ENCODE assay signal across 9 cellular contexts in the genomic region with DNA sequence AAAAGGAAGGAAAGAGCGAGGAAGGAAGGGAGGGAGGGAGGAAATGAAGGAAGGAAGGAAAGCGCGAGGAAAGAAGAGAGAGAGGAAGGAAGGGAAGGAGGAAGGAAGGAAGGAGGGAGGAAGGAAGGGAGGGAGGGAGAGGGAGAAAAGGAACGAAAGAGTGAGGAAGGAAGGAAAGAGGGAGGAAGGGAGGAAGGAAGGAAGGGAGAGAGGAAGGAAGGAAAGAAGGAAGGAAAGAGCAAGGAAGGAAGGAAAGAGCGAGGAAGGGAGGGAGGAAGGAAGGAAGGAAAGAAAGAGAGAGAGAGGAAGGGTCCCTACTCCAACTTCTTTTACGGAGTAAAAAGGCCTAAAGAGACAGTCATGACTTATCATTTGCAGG. TPM values are rescaled to one million over a fixed set of nuclear protein-coding genes. Genes with fewer than 3 reads are reported as not detected.
DNase-seq lines count a peak whose midpoint lies in the region; ATAC-seq and TF ChIP-seq lines count a peak whose summit lies in the region.
"Had no signal": no experiment of that assay in that cellular context is flagged by ENCODE, and none has a peak within 500 bp of the region (broad histone marks: within the 10 kb centered on the region; RNA-seq: fewer than 3 reads in every experiment).

No MANE protein-coding gene starts in this region.

- peaks cover 10 to 32% (median 19%) of the 10 kb centered on the region in 3 donors for H3K27me3 Mint-ChIP-seq in CD14-positive monocyte (ENCODE audit: low read depth in 3 of 3)

- POLR2A ChIA-PET in HEK293T (lab: Yijun Ruan, JAX): interaction anchor here (1.0 to 2.6 kb wide), 3 partner anchors 14 to 27 kb away, joined by 3 to 14 read pairs (median 4); a partner anchor contains a TSS

- peak overlapping the region; percentile 94 to 96 for H3K4me3 Mint-ChIP-seq in CD14-positive monocyte

- H3K9me3 Mint-ChIP-seq in CD14-positive monocyte: peaks cover 16 to 33% (median 22%) of the 10 kb centered on the region in 7 donors

- H3K36me3 ChIP-seq in Peyer's patch (no peaks in the 10 kb centered on the region), esophagus (ENCODE audit: control insufficient read depth in 2 of 2, insufficient read depth in 2 of 2, low read length in 1 of 2) (no peaks in the 10 kb centered on the region), osteoblast (ENCODE audit: insufficient read depth, low read length) (no peaks in the 10 kb centered on the region)

- WGBS in esophagus, 2 donors: 72 to 79% methylated on average over 6 of the region's 6 CpGs

- H3K4me1 Mint-ChIP-seq in CD14-positive monocyte: peaks cover 26% of the 10 kb centered on the region

- H3K9me3 ChIP-seq in Peyer's patch (no peaks in the 10 kb centered on the region), esophagus (ENCODE audit: control insufficient read depth in 2 of 2, insufficient read depth in 1 of 2, low read depth in 1 of 2, low read length in 1 of 2) (no peaks in the 10 kb centered on the region), osteoblast (ENCODE audit: low read depth, low read length) (no peaks in the 10 kb centered on the region)

- peak overlapping the region in 2 of 7 donors; percentile 24 to 65 for H3K27ac Mint-ChIP-seq in CD14-positive monocyte

- H3K36me3 Mint-ChIP-seq in CD14-positive monocyte: peaks cover 6 to 9% of the 10 kb centered on the region in 2 donors

- H3K4me3 ChIP-seq in Peyer's patch: peak overlapping the region in 2 of 4 donors; percentile 62 to 64
- peak overlapping the region in 1 of 2 donors; percentile 57 for H3K4me3 ChIP-seq in esophagus (ENCODE audit: low read depth in 1 of 2, low read length in 2 of 2)
- peak overlapping the region; percentile 80 for H3K4me3 ChIP-seq in osteoblast (ENCODE audit: insufficient read depth, low read length)

- H4K20me1 ChIP-seq in osteoblast (ENCODE audit: insufficient read depth, low read length): no peaks in the 10 kb centered on the region

- H2AFZ ChIP-seq in osteoblast (ENCODE audit: low read length): peak overlapping the region; percentile 96

- intact Hi-C loops in CD14-positive monocyte (cut with micrococcal nuclease): no loop called here

- H3K27ac ChIP-seq in Peyer's patch: peak overlapping the region; percentile 63 to 92 (median 80)
- peak overlapping the region; percentile 91 to 93 for H3K27ac ChIP-seq in esophagus (ENCODE audit: low read depth in 2 of 2, low read length in 1 of 2)
- H3K27ac ChIP-seq in osteoblast (ENCODE audit: low read depth, low read length): peak overlapping the region; percentile 83

- TF ChIP-seq CTCF in CD14-positive monocyte (IDR thresholded peaks at IDR 0.05): no peak
- no peak for TF ChIP-seq CTCF in Peyer's patch (IDR thresholded peaks at IDR 0.05)
- TF ChIP-seq CTCF in osteoblast (IDR thresholded peaks at IDR 0.05; ENCODE audit: extremely low read depth, low read depth, low read length): no peak

- H3K27me3 ChIP-seq in Peyer's patch (no peaks in the 10 kb centered on the region), esophagus (ENCODE audit: control insufficient read depth in 1 of 2, insufficient read depth in 2 of 2, low read length in 2 of 2) (no peaks in the 10 kb centered on the region), osteoblast (ENCODE audit: insufficient read depth, low read length) (no peaks in the 10 kb centered on the region)

- H3K4me2 ChIP-seq in osteoblast (ENCODE audit: insufficient read depth, low read length): peak overlapping the region; percentile 99

- no peak for DNase-seq in CD14-positive monocyte (ENCODE audit: low spot score)
- DNase-seq in Peyer's patch: no peak
- DNase-seq in osteoblast (ENCODE audit: insufficient read length, low spot score, missing footprints): no peak
- DNase-seq in NCI-H82 (lab: John Stamatoyannopoulos, UW): no peak
- no peak for DNase-seq in iPS-NIHi11 (ENCODE audit: low spot score)
- no peak for DNase-seq in HEK293T (ENCODE audit: extremely low spot score)
- DNase-seq: NCI-H2081 treated with DMSO at 0.1 percent for 48 hours had no signal

- TF ChIP-seq POLR2A in Peyer's patch (IDR thresholded peaks at IDR 0.05): no peak

- H3K79me2 ChIP-seq in osteoblast (ENCODE audit: insufficient read depth, low read length): peaks cover 24% of the 10 kb centered on the region

- no peak for ATAC-seq in HG03432 (IDR thresholded peaks at IDR 0.05; ENCODE audit: unreplicated experiment)

- H3K4me1 ChIP-seq in Peyer's patch (peaks cover 0 to 21% (median 0%) of the 10 kb centered on the region in 4 donors), esophagus (ENCODE audit: control insufficient read depth in 2 of 2, insufficient read depth in 2 of 2, low read length in 1 of 2) (peaks cover 0 to 6% of the 10 kb centered on the region in 2 donors), osteoblast (ENCODE audit: insufficient read depth, low read length) (peaks cover 24% of the 10 kb centered on the region)

- CTCF ChIA-PET in HEK293T (lab: Yijun Ruan, JAX): interaction anchor here (0.6 to 1.6 kb wide), 2 partner anchors 11 to 248 kb away, joined by 5 to 6 read pairs; no protein-coding TSS in a partner anchor

TF ChIP-seq in HEK293T, 16 proteins besides CTCF, POLR2A, EP300 and RAD21:
- no peak for TF ChIP-seq ARNT (IDR thresholded peaks at IDR 0.05)
- no peak for TF ChIP-seq ZNF384 (IDR thresholded peaks at IDR 0.05)
- TF ChIP-seq LEF1 (IDR thresholded peaks at IDR 0.05; ENCODE audit: borderline replicate concordance): no peak

RNA-seq across cellular contexts. Expression of a gene that starts 17.5 kb away (rescaled TPM):
- polyA plus RNA-seq in CD14-positive monocyte: under 1 TPM; 0.50 to 0.96 TPM
- total RNA-seq in Peyer's patch: 100 to 1,000 TPM in 3 of 4 donors, 10 to 100 TPM in 1; 58.6 to 158 (median 144) TPM
- 1 to 10 TPM; 4.0 to 8.8 TPM for polyA plus RNA-seq in esophagus
- total RNA-seq in osteoblast: 39.8 and 54.5 TPM in 2 replicates
